ENCODE assay signal across 17 cellular contexts in the genomic region with DNA sequence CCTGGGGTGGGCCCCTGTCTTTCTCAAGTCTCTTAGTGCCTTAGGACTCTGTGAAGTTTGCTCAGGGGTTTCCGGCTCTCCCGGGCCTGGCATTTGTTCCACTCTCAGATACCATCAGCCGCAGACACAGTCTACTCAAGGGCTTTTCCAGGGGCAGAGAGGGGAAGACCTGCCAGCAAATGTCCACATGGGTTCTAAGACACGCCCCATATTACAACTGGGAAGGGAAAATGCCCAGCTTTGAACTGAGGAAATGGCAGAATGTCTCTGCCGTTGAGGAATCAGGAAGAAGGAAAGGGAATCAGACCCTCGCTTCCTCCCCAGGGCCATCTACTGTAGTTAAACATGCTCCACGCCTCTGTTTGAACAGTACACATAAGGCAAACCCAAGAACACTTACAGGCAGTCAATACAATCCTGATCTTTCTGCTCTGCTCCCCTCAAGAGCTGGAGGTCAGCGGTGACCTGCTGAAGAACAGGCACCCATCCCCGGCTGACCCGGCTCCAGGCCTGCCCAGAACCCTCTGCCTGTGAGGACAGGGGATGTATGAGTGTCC. TPM values are rescaled to one million over a fixed set of nuclear protein-coding genes. Genes with fewer than 3 reads are reported as not detected.
DNase-seq lines count a peak whose midpoint lies in the region; ATAC-seq and TF ChIP-seq lines count a peak whose summit lies in the region.
"Had no signal": no experiment of that assay in that cellular context is flagged by ENCODE, and none has a peak within 500 bp of the region (broad histone marks: within the 10 kb centered on the region; RNA-seq: fewer than 3 reads in every experiment).

No MANE protein-coding gene starts in this region.

- H3K9me3 ChIP-seq in BLaER1 (no peaks in the 10 kb centered on the region), Peyer's patch (no peaks in the 10 kb centered on the region), prostate gland (no peaks in the 10 kb centered on the region)
- H3K9me3 ChIP-seq: tibial nerve had no signal

- no peaks in the 10 kb centered on the region for H3K36me3 ChIP-seq in BLaER1
- no peaks in the 10 kb centered on the region for H3K36me3 ChIP-seq in Peyer's patch
- H3K36me3 ChIP-seq in prostate gland = no peaks in the 10 kb centered on the region
- H3K36me3 ChIP-seq: tibial nerve had no signal

- DNase-seq in Peyer's patch (no peak), left ventricle myocardium superior (no peak), prostate gland (ENCODE audit: low spot score) (peak; percentile 65), KBM-7 (no peak)
- DNase-seq: activated CD4-positive, alpha-beta T cell treated with anti-CD3 and anti-CD28 coated beads for 4 hours; activated effector memory CD4-positive, alpha-beta T cell treated with Interleukin-2 at 50 U/mL for 16 hours; foreskin keratinocyte; GDM1; NCI-H146; NCI-H748 treated with DMSO at 0.1 percent for 48 hours; retina had no signal

- in situ Hi-C loops in KBM-7 (cut with MboI; ENCODE audit: low pct_unique_long_range_greater_than_20kb, low sequenced_read_pairs) = no loop called here

- ATAC-seq in left ventricle myocardium superior (peak; percentile 81), HG02763 (IDR thresholded peaks at IDR 0.05; ENCODE audit: unreplicated experiment) (no peak), HG02970 (IDR thresholded peaks at IDR 0.05; ENCODE audit: low FRiP score, unreplicated experiment) (no peak), GM18870 (IDR thresholded peaks at IDR 0.05; ENCODE audit: unreplicated experiment) (no peak)
- ATAC-seq: foreskin keratinocyte had no signal

- peaks cover 98% of the 10 kb centered on the region for H3K4me1 ChIP-seq in BLaER1
- H3K4me1 ChIP-seq in Peyer's patch = peaks cover 0 to 81% (median 12%) of the 10 kb centered on the region in 4 donors
- peaks cover 22% of the 10 kb centered on the region for H3K4me1 ChIP-seq in prostate gland (replicated peaks)

- TF ChIP-seq CTCF in Peyer's patch (IDR thresholded peaks at IDR 0.05) (no peak), prostate gland (IDR thresholded peaks at IDR 0.05) (no peak)

- no peaks in the 10 kb centered on the region for H3K27me3 ChIP-seq in BLaER1
- H3K27me3 ChIP-seq in Peyer's patch = no peaks in the 10 kb centered on the region
- no peaks in the 10 kb centered on the region for H3K27me3 ChIP-seq in prostate gland (replicated peaks; ENCODE audit: insufficient read depth)
- H3K27me3 ChIP-seq: foreskin keratinocyte, tibial nerve had no signal

- H3K27ac ChIP-seq in BLaER1 = peak overlapping the region; percentile 86
- peak overlapping the region; percentile 25 to 91 (median 76) for H3K27ac ChIP-seq in Peyer's patch
- peak overlapping the region; percentile 50 to 59 for H3K27ac ChIP-seq in prostate gland
- H3K27ac ChIP-seq: foreskin keratinocyte had no signal

- peak overlapping the region; percentile 59 for H3K9ac ChIP-seq in BLaER1

- peaks cover 15% of the 10 kb centered on the region for H4K20me1 ChIP-seq in BLaER1

- peak overlapping the region; percentile 91 for H3K4me2 ChIP-seq in BLaER1

- WGBS in prostate gland = 42% methylated on average over 10 of the region's 10 CpGs

- intact Hi-C loops in left ventricle myocardium superior (cut with micrococcal nuclease) = no loop called here
- intact Hi-C loops in prostate gland (cut with DNase I) = no loop called here

- TF ChIP-seq POLR2A in Peyer's patch (IDR thresholded peaks at IDR 0.05) (no peak), prostate gland (IDR thresholded peaks at IDR 0.05) (peak; percentile 31)

- peak overlapping the region; percentile 35 for H3K4me3 ChIP-seq in BLaER1
- peak overlapping the region in 1 of 4 donors; percentile 6 for H3K4me3 ChIP-seq in Peyer's patch
- H3K4me3 ChIP-seq in prostate gland = no peak overlapping the region
- H3K4me3 ChIP-seq: coronary artery, tibial nerve had no signal

RNA-seq across cellular contexts. Expression of a gene that starts 7.9 kb away (rescaled TPM):
- total RNA-seq in Peyer's patch (10 to 100 TPM; 19.8 to 98.1 (median 78.8) TPM), left ventricle myocardium superior (49.3 TPM), prostate gland (10 to 100 TPM; 35.1 to 47.2 TPM)

RNA-seq across cellular contexts. Expression of a gene that starts 48.8 kb away (rescaled TPM):
- 1 to 10 TPM in 2 of 4 donors, under 1 TPM in 2; 0.88 to 2.5 (median 1.0) TPM for total RNA-seq in Peyer's patch
- 1.5 TPM for total RNA-seq in left ventricle myocardium superior
- total RNA-seq in prostate gland = 1 to 10 TPM; 2.8 to 4.5 TPM
